ENCODE assay signal across 8 cellular contexts in genomic region chr15:33701304-33701696, GRCh38.
DNase-seq lines count a peak whose midpoint lies in the region; ATAC-seq and TF ChIP-seq lines count a peak whose summit lies in the region.

No MANE protein-coding gene starts in this region.

- no peaks in the 10 kb centered on the region for H3K79me2 ChIP-seq in KMS-11 (ENCODE audit: insufficient read depth, low read depth)

- TF ChIP-seq CTCF in BE2C (IDR thresholded peaks at IDR 0.05; ENCODE audit: low read depth, low read length) (peak; percentile 37), KMS-11 (conservative IDR thresholded peaks at IDR 0.05; ENCODE audit: low read depth, low read length) (no peak), foreskin keratinocyte (conservative IDR thresholded peaks at IDR 0.05) (peak; percentile 30)

- H3K27me3 ChIP-seq in BE2C = no peaks in the 10 kb centered on the region
- no peaks in the 10 kb centered on the region for H3K27me3 ChIP-seq in KMS-11 (ENCODE audit: insufficient read depth, low read depth)
- peaks cover 13% of the 10 kb centered on the region for H3K27me3 ChIP-seq in foreskin keratinocyte

- no peak overlapping the region for H3K9ac ChIP-seq in KMS-11

- H4K20me1 ChIP-seq in KMS-11 (ENCODE audit: insufficient read depth) = no peaks in the 10 kb centered on the region

- H2AFZ ChIP-seq in KMS-11 (ENCODE audit: low read depth) = peak overlapping the region; percentile 60; the same call in 1 of the 2 replicates

- H3K4me1 ChIP-seq in BE2C (no peaks in the 10 kb centered on the region), KMS-11 (ENCODE audit: low read depth, poor library complexity, severe bottlenecking) (no peaks in the 10 kb centered on the region), foreskin keratinocyte (peaks cover 3% of the 10 kb centered on the region)

- H3K36me3 ChIP-seq in BE2C (no peaks in the 10 kb centered on the region), KMS-11 (ENCODE audit: insufficient read depth) (no peaks in the 10 kb centered on the region)

- H3K4me2 ChIP-seq in KMS-11 = no peak overlapping the region; the same call in 1 of the 2 replicates

- H3K27ac ChIP-seq in KMS-11 = no peak overlapping the region
- no peak overlapping the region for H3K27ac ChIP-seq in foreskin keratinocyte

- H3K4me3 ChIP-seq in BE2C (ENCODE audit: low read depth, low read length) (no peak overlapping the region), KMS-11 (IDR thresholded peaks at IDR 0.05; ENCODE audit: insufficient read depth, low read depth, low read length) (no peak overlapping the region)

- ATAC-seq in foreskin keratinocyte (peak; percentile 25), HG02981 (IDR thresholded peaks at IDR 0.05; ENCODE audit: unreplicated experiment) (no peak)

- H3K9me3 ChIP-seq in BE2C = no peaks in the 10 kb centered on the region

- no peak for DNase-seq in BE2C
- DNase-seq in astrocyte of the hippocampus (ENCODE audit: low read depth, low spot score) = peak; percentile 12
- no peak for DNase-seq in foreskin keratinocyte
- no peak for DNase-seq in NCI-H1417 treated with DMSO at 0.1 percent for 48 hours (lab: John Stamatoyannopoulos, UW)
- no peak for DNase-seq in AML-193 (lab: John Stamatoyannopoulos, UW)
- no peak for DNase-seq in UCSD-AML1 (lab: John Stamatoyannopoulos, UW; ENCODE audit: unreplicated experiment)
